Comparison of ENCODE assay signal across 1 cellular context in the genomic region with DNA sequence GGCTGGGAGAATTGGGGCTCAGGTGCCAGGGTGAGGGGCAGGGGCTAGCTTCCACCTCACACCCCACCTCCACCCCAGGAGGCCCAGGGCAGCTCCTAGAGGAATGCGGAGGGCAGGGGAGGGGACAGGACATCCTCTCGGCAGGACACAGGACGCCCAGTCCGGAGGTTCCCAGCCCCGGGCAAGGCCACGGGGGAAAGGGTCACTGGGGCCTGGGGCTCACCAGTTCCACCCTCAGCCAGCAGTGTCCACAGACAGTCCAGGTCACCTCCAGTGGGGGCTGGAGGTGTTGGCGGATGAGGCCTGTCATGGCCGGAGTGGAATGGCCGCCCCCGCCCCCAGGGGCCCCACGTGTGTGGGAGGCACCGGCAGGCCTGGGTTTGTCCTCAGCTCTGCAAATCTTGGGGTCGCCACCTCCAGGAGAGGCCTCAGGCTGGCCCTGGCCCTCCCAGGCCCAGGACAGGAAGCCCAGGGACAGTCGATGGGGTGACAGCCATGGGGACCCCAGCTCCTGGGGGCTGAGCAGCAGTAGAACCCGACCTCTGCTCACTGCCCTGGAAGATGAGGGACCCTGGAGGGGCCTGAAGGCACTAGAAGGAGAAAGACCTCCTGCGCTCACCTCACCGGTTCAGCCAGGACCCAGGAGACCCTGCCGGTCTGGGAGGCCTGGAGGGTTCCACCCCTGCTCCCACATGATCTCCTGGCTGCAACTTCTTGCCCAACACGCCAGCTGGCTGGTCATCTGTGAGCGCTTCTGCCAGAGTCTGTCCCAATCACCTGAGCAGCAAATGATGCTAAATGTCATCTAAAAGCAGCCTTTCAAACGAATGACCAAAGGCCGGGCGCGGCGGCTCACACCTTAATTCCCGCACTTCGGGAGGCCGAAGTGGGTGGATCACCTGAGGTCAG.
A peak's percentile ranks its signal among the peaks of the same experiment; 100 is the strongest.
TF ChIP-seq lines count a peak whose summit lies in the region.

No MANE protein-coding gene starts in this region.

TF ChIP-seq in WTC11, 78 proteins besides CTCF, POLR2A, EP300 and RAD21:
- TF ChIP-seq IRF2 (CRISPR knock-in tag; IDR thresholded peaks at IDR 0.05; ENCODE audit: borderline replicate concordance, low read depth) (no peak), FOXP1 (CRISPR knock-in tag; IDR thresholded peaks at IDR 0.05; ENCODE audit: borderline replicate concordance) (0 out of 2 replicates have a peak, but pooled peaks have one; percentile 48), ZNF423 (CRISPR knock-in tag; IDR thresholded peaks at IDR 0.05) (0 out of 2 replicates have a peak, but pooled peaks have one; percentile 2), ZNF317 (CRISPR knock-in tag; IDR thresholded peaks at IDR 0.05; ENCODE audit: borderline replicate concordance, low read depth) (no peak), ELF4 (CRISPR knock-in tag; IDR thresholded peaks at IDR 0.05; ENCODE audit: low read depth) (no peak), GABPB1 (CRISPR knock-in tag; IDR thresholded peaks at IDR 0.05) (no peak), ZNF416 (CRISPR knock-in tag; IDR thresholded peaks at IDR 0.05) (no peak), NR3C1 (CRISPR knock-in tag; conservative IDR thresholded peaks at IDR 0.05; ENCODE audit: low read depth) (no peak), CREM (CRISPR knock-in tag; IDR thresholded peaks at IDR 0.05) (no peak), TEAD1 (CRISPR knock-in tag; IDR thresholded peaks at IDR 0.05) (0 out of 2 replicates have a peak, but pooled peaks have one; percentile 4)
- TF ChIP-seq, protein P1, sequence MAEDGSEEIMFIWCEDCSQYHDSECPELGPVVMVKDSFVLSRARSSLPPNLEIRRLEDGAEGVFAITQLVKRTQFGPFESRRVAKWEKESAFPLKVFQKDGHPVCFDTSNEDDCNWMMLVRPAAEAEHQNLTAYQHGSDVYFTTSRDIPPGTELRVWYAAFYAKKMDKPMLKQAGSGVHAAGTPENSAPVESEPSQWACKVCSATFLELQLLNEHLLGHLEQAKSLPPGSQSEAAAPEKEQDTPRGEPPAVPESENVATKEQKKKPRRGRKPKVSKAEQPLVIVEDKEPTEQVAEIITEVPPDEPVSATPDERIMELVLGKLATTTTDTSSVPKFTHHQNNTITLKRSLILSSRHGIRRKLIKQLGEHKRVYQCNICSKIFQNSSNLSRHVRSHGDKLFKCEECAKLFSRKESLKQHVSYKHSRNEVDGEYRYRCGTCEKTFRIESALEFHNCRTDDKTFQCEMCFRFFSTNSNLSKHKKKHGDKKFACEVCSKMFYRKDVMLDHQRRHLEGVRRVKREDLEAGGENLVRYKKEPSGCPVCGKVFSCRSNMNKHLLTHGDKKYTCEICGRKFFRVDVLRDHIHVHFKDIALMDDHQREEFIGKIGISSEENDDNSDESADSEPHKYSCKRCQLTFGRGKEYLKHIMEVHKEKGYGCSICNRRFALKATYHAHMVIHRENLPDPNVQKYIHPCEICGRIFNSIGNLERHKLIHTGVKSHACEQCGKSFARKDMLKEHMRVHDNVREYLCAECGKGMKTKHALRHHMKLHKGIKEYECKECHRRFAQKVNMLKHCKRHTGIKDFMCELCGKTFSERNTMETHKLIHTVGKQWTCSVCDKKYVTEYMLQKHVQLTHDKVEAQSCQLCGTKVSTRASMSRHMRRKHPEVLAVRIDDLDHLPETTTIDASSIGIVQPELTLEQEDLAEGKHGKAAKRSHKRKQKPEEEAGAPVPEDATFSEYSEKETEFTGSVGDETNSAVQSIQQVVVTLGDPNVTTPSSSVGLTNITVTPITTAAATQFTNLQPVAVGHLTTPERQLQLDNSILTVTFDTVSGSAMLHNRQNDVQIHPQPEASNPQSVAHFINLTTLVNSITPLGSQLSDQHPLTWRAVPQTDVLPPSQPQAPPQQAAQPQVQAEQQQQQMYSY (CRISPR knock-in tag; IDR thresholded peaks at IDR 0.05): no peak
- TF ChIP-seq, protein P2, sequence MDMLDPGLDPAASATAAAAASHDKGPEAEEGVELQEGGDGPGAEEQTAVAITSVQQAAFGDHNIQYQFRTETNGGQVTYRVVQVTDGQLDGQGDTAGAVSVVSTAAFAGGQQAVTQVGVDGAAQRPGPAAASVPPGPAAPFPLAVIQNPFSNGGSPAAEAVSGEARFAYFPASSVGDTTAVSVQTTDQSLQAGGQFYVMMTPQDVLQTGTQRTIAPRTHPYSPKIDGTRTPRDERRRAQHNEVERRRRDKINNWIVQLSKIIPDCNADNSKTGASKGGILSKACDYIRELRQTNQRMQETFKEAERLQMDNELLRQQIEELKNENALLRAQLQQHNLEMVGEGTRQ (CRISPR knock-in tag; IDR thresholded peaks at IDR 0.05): 0 out of 2 replicates have a peak, but pooled peaks have one; percentile 1
- TF ChIP-seq, protein P3, sequence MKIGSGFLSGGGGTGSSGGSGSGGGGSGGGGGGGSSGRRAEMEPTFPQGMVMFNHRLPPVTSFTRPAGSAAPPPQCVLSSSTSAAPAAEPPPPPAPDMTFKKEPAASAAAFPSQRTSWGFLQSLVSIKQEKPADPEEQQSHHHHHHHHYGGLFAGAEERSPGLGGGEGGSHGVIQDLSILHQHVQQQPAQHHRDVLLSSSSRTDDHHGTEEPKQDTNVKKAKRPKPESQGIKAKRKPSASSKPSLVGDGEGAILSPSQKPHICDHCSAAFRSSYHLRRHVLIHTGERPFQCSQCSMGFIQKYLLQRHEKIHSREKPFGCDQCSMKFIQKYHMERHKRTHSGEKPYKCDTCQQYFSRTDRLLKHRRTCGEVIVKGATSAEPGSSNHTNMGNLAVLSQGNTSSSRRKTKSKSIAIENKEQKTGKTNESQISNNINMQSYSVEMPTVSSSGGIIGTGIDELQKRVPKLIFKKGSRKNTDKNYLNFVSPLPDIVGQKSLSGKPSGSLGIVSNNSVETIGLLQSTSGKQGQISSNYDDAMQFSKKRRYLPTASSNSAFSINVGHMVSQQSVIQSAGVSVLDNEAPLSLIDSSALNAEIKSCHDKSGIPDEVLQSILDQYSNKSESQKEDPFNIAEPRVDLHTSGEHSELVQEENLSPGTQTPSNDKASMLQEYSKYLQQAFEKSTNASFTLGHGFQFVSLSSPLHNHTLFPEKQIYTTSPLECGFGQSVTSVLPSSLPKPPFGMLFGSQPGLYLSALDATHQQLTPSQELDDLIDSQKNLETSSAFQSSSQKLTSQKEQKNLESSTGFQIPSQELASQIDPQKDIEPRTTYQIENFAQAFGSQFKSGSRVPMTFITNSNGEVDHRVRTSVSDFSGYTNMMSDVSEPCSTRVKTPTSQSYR (CRISPR knock-in tag; IDR thresholded peaks at IDR 0.05): 0 out of 2 replicates have a peak, but pooled peaks have one; percentile 9
TF ChIP-seq in WTC11: peak in this region for 5.
